Comparison of ENCODE assay signal across 10 cellular contexts in the genomic region with DNA sequence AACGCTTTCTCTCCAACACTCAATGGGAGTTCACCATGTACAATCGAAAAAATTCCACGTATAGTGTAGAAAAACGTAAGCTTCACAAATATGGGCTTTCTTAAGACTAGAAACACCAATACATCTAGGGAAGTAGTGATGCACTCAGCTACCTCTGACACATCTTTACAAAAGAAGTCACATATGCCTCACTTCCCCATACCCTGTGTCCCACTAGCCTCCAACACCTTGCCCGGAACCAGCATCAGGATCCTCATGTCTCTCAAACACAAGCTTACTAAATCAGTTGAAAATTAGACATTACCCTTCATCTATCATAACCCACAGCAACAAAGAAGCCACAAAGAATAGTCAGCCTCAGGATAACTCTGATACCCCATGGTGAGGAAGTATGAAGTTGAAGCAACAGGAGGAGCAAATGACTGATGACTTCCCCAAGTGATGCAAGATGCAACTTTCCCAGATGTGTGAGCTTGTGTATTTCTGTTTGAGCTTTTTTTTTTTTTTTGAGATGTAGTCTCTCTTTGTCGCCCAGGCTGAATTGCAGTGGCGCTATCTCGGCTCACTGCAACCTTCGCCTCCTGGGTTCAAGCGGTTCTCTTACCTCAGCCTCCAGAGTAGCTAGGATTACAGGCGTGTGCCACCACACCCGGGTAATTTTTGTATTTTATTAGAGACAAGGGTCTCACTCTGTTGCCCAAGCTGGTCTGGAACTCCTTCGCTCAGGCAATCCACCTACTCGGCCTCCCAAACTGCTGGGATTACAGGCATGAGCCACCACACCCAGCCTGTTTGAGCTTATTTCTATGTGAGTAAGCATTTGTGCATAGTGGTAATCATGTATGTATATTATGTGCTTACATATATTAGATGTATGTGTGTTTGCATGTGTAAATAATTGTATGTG. TPM values are rescaled to one million over a fixed set of nuclear protein-coding genes. Genes with fewer than 3 reads are reported as not detected.
A peak's percentile ranks its signal among the peaks of the same experiment; 100 is the strongest.
DNase-seq lines count a peak whose midpoint lies in the region; ATAC-seq, FAIRE-seq and TF ChIP-seq lines count a peak whose summit lies in the region.
"Had no signal": no experiment of that assay in that cellular context is flagged by ENCODE, and none has a peak within 500 bp of the region (broad histone marks: within the 10 kb centered on the region; RNA-seq: fewer than 3 reads in every experiment).

No MANE protein-coding gene starts in this region.

- TF ChIP-seq CTCF in bronchial epithelial cell (IDR thresholded peaks at IDR 0.05; ENCODE audit: insufficient read depth, low read length, severe bottlenecking) (no peak), osteoblast (IDR thresholded peaks at IDR 0.05; ENCODE audit: extremely low read depth, low read depth, low read length) (no peak)

- no peak overlapping the region for H3K27ac ChIP-seq in osteoblast (ENCODE audit: low read depth, low read length)

- no peaks in the 10 kb centered on the region for H3K4me1 ChIP-seq in osteoblast (ENCODE audit: insufficient read depth, low read length)

- no peaks in the 10 kb centered on the region for H3K36me3 ChIP-seq in bronchial epithelial cell (ENCODE audit: control insufficient read depth, insufficient read depth, low read length)
- H3K36me3 ChIP-seq in osteoblast (ENCODE audit: insufficient read depth, low read length) = no peaks in the 10 kb centered on the region

- no peaks in the 10 kb centered on the region for H3K9me3 ChIP-seq in osteoblast (ENCODE audit: low read depth, low read length)

- H3K4me3 ChIP-seq in bronchial epithelial cell (ENCODE audit: low read depth, low read length) = no peak overlapping the region
- H3K4me3 ChIP-seq in osteoblast (ENCODE audit: insufficient read depth, low read length) = no peak overlapping the region

- no peak for FAIRE-seq in bronchial epithelial cell (lab: Jason Lieb, UNC)

- no peaks in the 10 kb centered on the region for H4K20me1 ChIP-seq in osteoblast (ENCODE audit: insufficient read depth, low read length)

- no peak for DNase-seq in activated CD4-positive, CD25-positive, alpha-beta regulatory T cell (lab: John Stamatoyannopoulos, UW)
- DNase-seq in KG1 (lab: John Stamatoyannopoulos, UW) (peak; percentile 30), bronchial epithelial cell (ENCODE audit: low read depth) (peak; percentile 42), osteoblast (ENCODE audit: insufficient read length, low spot score, missing footprints) (peak; percentile 58), NCI-H1436 (lab: John Stamatoyannopoulos, UW) (no peak), left lobe of liver (ENCODE audit: low spot score) (no peak)
- DNase-seq: 8988T, NCI-H2107 had no signal

- H3K79me2 ChIP-seq in osteoblast (ENCODE audit: insufficient read depth, low read length) = no peaks in the 10 kb centered on the region

- H3K27me3 ChIP-seq in bronchial epithelial cell (ENCODE audit: control insufficient read depth, insufficient read depth, low read length) = no peaks in the 10 kb centered on the region
- H3K27me3 ChIP-seq in osteoblast (ENCODE audit: insufficient read depth, low read length) = no peaks in the 10 kb centered on the region

- H3K4me2 ChIP-seq in osteoblast (ENCODE audit: insufficient read depth, low read length) = no peak overlapping the region

- ATAC-seq in activated CD4-positive, CD25-positive, alpha-beta regulatory T cell treated with anti-CD3 and anti-CD28 coated beads, Interleukin-2, amount 50 U/mL, for 24 hours = peak; percentile 21 to 36
- ATAC-seq in GM21737 (IDR thresholded peaks at IDR 0.05; ENCODE audit: unreplicated experiment) = no peak
- no peak for ATAC-seq in left lobe of liver

- no peak overlapping the region for H2AFZ ChIP-seq in osteoblast (ENCODE audit: low read length)

RNA-seq across cellular contexts. Expression of a gene that starts 8.5 kb away (rescaled TPM):
- 22.6 and 30.0 TPM in 2 replicates for total RNA-seq in bronchial epithelial cell
- 176 and 183 TPM in 2 replicates for total RNA-seq in osteoblast
- total RNA-seq in left lobe of liver = 15.5 TPM

RNA-seq across cellular contexts. Expression of a gene that starts 40.7 kb away (rescaled TPM):
- total RNA-seq in bronchial epithelial cell (49.2 and 74.4 TPM in 2 replicates), osteoblast (56.0 and 56.1 TPM in 2 replicates), left lobe of liver (22.7 TPM)

Comparison
In these comparisons a context has a peak if more than half of its experiments do, and no peak if none do; other contexts are left out.
1. ATAC-seq: peak in activated CD4-positive, CD25-positive, alpha-beta regulatory T cell treated with anti-CD3 and anti-CD28 coated beads, Interleukin-2, amount 50 U/mL, for 24 hours (2 of 2); none in GM21737 (single experiment) and left lobe of liver (single experiment).
2. DNase-seq: peak in KG1 (single experiment), bronchial epithelial cell (single experiment) and osteoblast (single experiment); none in activated CD4-positive, CD25-positive, alpha-beta regulatory T cell (0 of 4), NCI-H1436 (single experiment) and left lobe of liver (single experiment).